Comparison of ENCODE assay signal across 25 cellular contexts in the genomic region with DNA sequence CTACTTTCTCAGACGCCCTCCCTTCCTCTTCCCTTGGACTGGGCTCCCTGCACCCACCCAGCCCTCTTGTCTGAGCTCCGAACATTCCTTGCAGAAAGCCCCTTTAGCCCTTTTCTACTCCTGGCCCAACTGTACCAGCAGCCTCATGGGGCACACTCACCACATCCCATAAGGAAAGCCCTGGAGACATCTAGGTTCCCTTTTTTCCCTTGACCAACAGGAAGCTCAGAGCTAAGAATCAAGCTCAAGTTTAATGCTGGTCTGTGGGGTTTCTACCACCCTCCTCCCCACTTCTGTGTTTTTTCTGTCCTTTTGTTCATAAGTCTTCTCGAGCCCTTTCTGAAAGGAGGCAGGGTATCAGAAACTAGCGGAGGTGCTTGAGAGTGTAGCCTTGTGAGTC. TPM values are rescaled to one million over a fixed set of nuclear protein-coding genes. Genes with fewer than 3 reads are reported as not detected.
DNase-seq lines count a peak whose midpoint lies in the region; ATAC-seq and TF ChIP-seq lines count a peak whose summit lies in the region.
"Had no signal": no experiment of that assay in that cellular context is flagged by ENCODE, and none has a peak within 500 bp of the region (broad histone marks: within the 10 kb centered on the region; RNA-seq: fewer than 3 reads in every experiment).

No MANE protein-coding gene starts in this region.

- peaks cover 3 to 5% of the 10 kb centered on the region in 2 donors for H3K27me3 Mint-ChIP-seq in stimulated activated naive B cell treated with anti-CD40 and anti-IgM and Interleukin-4, amounts not matched to agents 10 μg/mL and 1 μg/mL and 100 μg/mL, for 72 hours
- H3K27me3 Mint-ChIP-seq in Caco-2 (ENCODE audit: insufficient read depth, unreplicated experiment), result no peaks in the 10 kb centered on the region
- H3K27me3 Mint-ChIP-seq: T-cell had no signal

- no TSS peak for BruUV-seq in Caco-2 (replicated peaks; lab: Mats Ljungman, UMichigan)

- H3K36me3 Mint-ChIP-seq in stimulated activated naive B cell treated with anti-CD40 and anti-IgM and Interleukin-4, amounts not matched to agents 10 μg/mL and 1 μg/mL and 100 μg/mL, for 72 hours, result no peaks in the 10 kb centered on the region
- no peaks in the 10 kb centered on the region for H3K36me3 Mint-ChIP-seq in Caco-2 (ENCODE audit: insufficient read depth, unreplicated experiment)

- no peak for TF ChIP-seq CTCF in Caco-2 (IDR thresholded peaks at IDR 0.05; ENCODE audit: insufficient read depth in 1 of 2, low read depth in 1 of 2, low read length in 1 of 2, severe bottlenecking in 1 of 2, unreplicated experiment in 1 of 2)

- intact Hi-C loops in Caco-2 (cut with micrococcal nuclease; ENCODE audit: unreplicated experiment), result no loop called here

- in situ Hi-C loops in KBM-7 (cut with MboI; ENCODE audit: low pct_unique_long_range_greater_than_20kb, low sequenced_read_pairs), result no loop called here

- no peaks in the 10 kb centered on the region for H3K9me3 ChIP-seq in Caco-2

- no peaks in the 10 kb centered on the region for H3K9me3 Mint-ChIP-seq in stimulated activated naive B cell treated with anti-CD40 and anti-IgM and Interleukin-4, amounts not matched to agents 10 μg/mL and 1 μg/mL and 100 μg/mL, for 72 hours
- H3K9me3 Mint-ChIP-seq in Caco-2 (ENCODE audit: unreplicated experiment), result no peaks in the 10 kb centered on the region
- H3K9me3 Mint-ChIP-seq: CD14-positive monocyte, HFFc6, T-cell had no signal

- H3K27ac Mint-ChIP-seq in stimulated activated naive B cell treated with anti-CD40 and anti-IgM and Interleukin-4, amounts not matched to agents 10 μg/mL and 1 μg/mL and 100 μg/mL, for 72 hours, result peak overlapping the region; percentile 20
- H3K27ac Mint-ChIP-seq in Caco-2 (ENCODE audit: unreplicated experiment), result no peak overlapping the region
- H3K27ac Mint-ChIP-seq: HFFc6, T-cell had no signal

- no peaks in the 10 kb centered on the region for H3K4me1 Mint-ChIP-seq in stimulated activated naive B cell treated with anti-CD40 and anti-IgM and Interleukin-4, amounts not matched to agents 10 μg/mL and 1 μg/mL and 100 μg/mL, for 72 hours
- no peaks in the 10 kb centered on the region for H3K4me1 Mint-ChIP-seq in Caco-2 (ENCODE audit: low read depth, unreplicated experiment)

- H3K4me3 Mint-ChIP-seq in stimulated activated naive B cell treated with anti-CD40 and anti-IgM and Interleukin-4, amounts not matched to agents 10 μg/mL and 1 μg/mL and 100 μg/mL, for 72 hours, result no peak overlapping the region
- H3K4me3 Mint-ChIP-seq in Caco-2 (ENCODE audit: unreplicated experiment), result no peak overlapping the region
- H3K4me3 Mint-ChIP-seq: HFFc6, T-cell had no signal

- no peak for ATAC-seq in stimulated activated naive B cell treated with anti-CD40 and anti-IgM and Interleukin-4, amounts not matched to agents 10 μg/mL and 1 μg/mL and 100 μg/mL, for 72 hours (replicated peaks)
- ATAC-seq: GM12878, PC-3, T-cell had no signal

- no peak overlapping the region for H3K4me3 ChIP-seq in Caco-2 (ENCODE audit: low read depth, low read length)
- H3K4me3 ChIP-seq: GM12878, SK-N-MC had no signal

- H3K27me3 ChIP-seq in Caco-2 (replicated peaks; ENCODE audit: control insufficient read depth, insufficient read depth, low read length), result no peaks in the 10 kb centered on the region

- no peaks in the 10 kb centered on the region for H3K4me1 ChIP-seq in Caco-2

- DNase-seq in NOMO-1 treated with DMSO at 0.1 percent for 48 hours (lab: John Stamatoyannopoulos, UW; ENCODE audit: unreplicated experiment) (peak; percentile 10), NOMO-1 treated with dmso at 0.1 percent for 144 hours (lab: John Stamatoyannopoulos, UW; ENCODE audit: unreplicated experiment) (no peak), KBM-7 (peak; percentile 35), SKM-1 treated with dmso at 0.1 percent for 144 hours (lab: John Stamatoyannopoulos, UW; ENCODE audit: unreplicated experiment) (peak; percentile 36), Caco-2 (no peak), cortex of kidney (lab: John Stamatoyannopoulos, UW) (no peak), NCI-H187 treated with DMSO at 0.1 percent for 48 hours (lab: John Stamatoyannopoulos, UW) (no peak)
- no peak for DNase-seq in stimulated activated naive B cell treated with anti-CD40 and anti-IgM and Interleukin-4, amounts not matched to agents 10 μg/mL and 1 μg/mL and 100 μg/mL, for 72 hours
- DNase-seq: 8988T, DMS79 treated with DMSO at 0.1 percent for 48 hours, H7, HFFc6, MM.1S, NCI-H1694, NCI-H2081 treated with DMSO at 0.1 percent for 48 hours, NCI-H446 treated with DMSO at 0.1 percent for 48 hours, NCI-H526 treated with DMSO at 0.1 percent for 48 hours, PC-3, SHP77, T-cell had no signal

- no peaks in the 10 kb centered on the region for H3K36me3 ChIP-seq in Caco-2 (ENCODE audit: control insufficient read depth, insufficient read depth, low read length)

- POLR2A ChIA-PET in Caco-2 (lab: Charles Lee), result no interaction called here

- CTCF ChIA-PET in Caco-2 (lab: Charles Lee), result no interaction called here

RNA-seq across cellular contexts. Expression of a gene that starts 11.3 kb away (rescaled TPM):
- total RNA-seq in Caco-2 (2022), result 11.2 and 15.2 TPM in 2 replicates

RNA-seq across cellular contexts. Expression of a gene that starts 19.0 kb away (rescaled TPM):
- total RNA-seq in Caco-2 (2022), result not detected in 2 replicates
- total RNA-seq: GM12878, HFFc6, LHCN-M2, RPMI7951 had no signal

RNA-seq across cellular contexts. Expression of a gene that starts 35.5 kb away (rescaled TPM):
- total RNA-seq in Caco-2 (2022), result not detected in 2 replicates
- total RNA-seq: GM12878, HFFc6, LHCN-M2, PC-3, RPMI7951, T-cell had no signal

Comparison
In these comparisons a context has a peak if more than half of its experiments do, and no peak if none do; other contexts are left out.
1. DNase-seq: peak in NOMO-1 treated with DMSO at 0.1 percent for 48 hours (single experiment), KBM-7 (single experiment) and SKM-1 treated with dmso at 0.1 percent for 144 hours (single experiment); none in NOMO-1 treated with dmso at 0.1 percent for 144 hours (single experiment), stimulated activated naive B cell treated with anti-CD40 and anti-IgM and Interleukin-4, amounts not matched to agents 10 μg/mL and 1 μg/mL and 100 μg/mL, for 72 hours (single experiment), Caco-2 (0 of 2), cortex of kidney (single experiment) and NCI-H187 treated with DMSO at 0.1 percent for 48 hours (single experiment).